28 cellular contexts compared by ENCODE assay signal in genomic region chr18:41617592-41617991, GRCh38.
"Had no signal": no experiment of that assay in that cellular context is flagged by ENCODE, and none has a peak within 500 bp of the region (broad histone marks: within the 10 kb centered on the region; RNA-seq: fewer than 3 reads in every experiment).

No MANE protein-coding gene starts in this region.

- H3K4me1 ChIP-seq: SJSA1 had no signal

- H3K4me3 ChIP-seq: MG63, SJSA1 had no signal

- H3K27me3 ChIP-seq: brain microvascular endothelial cell, MG63, SJSA1 had no signal

- H3K9me3 ChIP-seq: MG63, SJSA1 had no signal

- FAIRE-seq: colon, TTC549 had no signal

- H3K27ac ChIP-seq: brain microvascular endothelial cell, SJSA1 had no signal

- H3K36me3 ChIP-seq: brain microvascular endothelial cell, MG63, SJSA1 had no signal

- DNase-seq: activated CD4-positive, alpha-beta T cell treated with anti-CD3 and anti-CD28 coated beads, Interleukin-2, amount 10 ng/mL, durations not matched to agents 24 days and 14 days; activated CD4-positive, alpha-beta T cell treated with anti-CD3 and anti-CD28 coated beads, Interleukin-2, amount 50 U/mL, for 4 hours; activated CD8-positive, alpha-beta T cell treated with anti-CD3 and anti-CD28 coated beads for 36 hours; activated effector memory CD4-positive, alpha-beta T cell treated with anti-CD3 and anti-CD28 coated beads, Interleukin-2, amount 50 U/mL, for 16 hours; activated naive CD4-positive, alpha-beta T cell; activated naive CD4-positive, alpha-beta T cell treated with anti-CD3 and anti-CD28 coated beads, Interleukin-2, amount 50 U/mL, for 16 hours; activated naive CD8-positive, alpha-beta T cell treated with anti-CD3 and anti-CD28 coated beads for 36 hours; activated T-cell treated with anti-CD3 and anti-CD28 coated beads, Interleukin-2, amount 50 U/mL, for 1 hour; activated T-cell treated with anti-CD3 and anti-CD28 coated beads, Interleukin-2, amount 50 U/mL, for 72 hours; amniotic stem cell; aorta; brain microvascular endothelial cell; central memory CD4-positive, alpha-beta T cell; Kasumi-1; KG1; MG63; NCI-H1048; NCI-H1694; NCI-H2081 treated with DMSO at 0.1 percent for 48 hours; NCI-H226; NCI-H446 treated with DMSO at 0.1 percent for 48 hours; NCI-H524; NCI-H774; SHP77 had no signal

- ATAC-seq: activated CD8-positive, alpha-beta T cell treated with anti-CD3 and anti-CD28 coated beads for 36 hours; activated T-helper 17 cell treated with anti-CD3 and anti-CD28 coated beads, Interleukin-2, amount 50 U/mL, for 72 hours had no signal
